In the genomic region with DNA sequence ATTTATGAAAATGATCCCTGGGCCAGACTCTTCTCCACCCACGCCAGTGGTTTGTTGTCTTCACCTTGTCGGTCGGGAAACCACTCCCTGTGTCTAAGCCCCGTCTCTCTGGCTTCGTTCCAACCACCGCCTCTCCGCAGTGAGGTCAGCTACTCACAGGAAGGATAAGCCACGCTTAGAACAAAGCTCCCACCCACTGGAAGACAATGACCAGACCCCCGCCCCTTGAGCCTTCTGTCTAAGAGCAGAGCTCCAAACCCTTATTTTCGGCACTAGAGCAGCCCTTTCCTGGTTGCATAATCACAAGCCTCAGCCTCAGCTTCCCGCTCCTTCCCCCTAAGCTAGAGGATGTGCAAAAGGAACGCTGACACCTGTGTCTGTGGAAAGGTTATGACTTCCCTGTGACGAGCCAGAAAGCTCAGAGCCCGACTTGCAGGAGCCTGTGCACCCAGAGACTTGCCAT, we compare ENCODE assay signal across 8 cellular contexts.
DNase-seq lines count a peak whose midpoint lies in the region; ATAC-seq and TF ChIP-seq lines count a peak whose summit lies in the region.

No MANE protein-coding gene starts in this region.

- peak overlapping the region; percentile 79 for H3K27ac Mint-ChIP-seq in Calu3 (ENCODE audit: unreplicated experiment)

- H3K27me3 Mint-ChIP-seq in Calu3 (ENCODE audit: unreplicated experiment), result no peaks in the 10 kb centered on the region
- peaks cover 7% of the 10 kb centered on the region for H3K27me3 Mint-ChIP-seq in activated T-cell treated with anti-CD3 and anti-CD28 coated beads, Interleukin-2, amount 50 U/mL, for 4 hours (ENCODE audit: low read depth)

- peaks cover 56% of the 10 kb centered on the region for H3K4me1 Mint-ChIP-seq in Calu3 (ENCODE audit: low read depth, unreplicated experiment)
- peaks cover 38% of the 10 kb centered on the region for H3K4me1 Mint-ChIP-seq in activated T-cell treated with anti-CD3 and anti-CD28 coated beads, Interleukin-2, amount 50 U/mL, for 4 hours (ENCODE audit: low read depth)

- H3K4me3 Mint-ChIP-seq in Calu3 (ENCODE audit: low read depth, unreplicated experiment), result peak overlapping the region; percentile 3
- H3K4me3 Mint-ChIP-seq in activated T-cell treated with anti-CD3 and anti-CD28 coated beads, Interleukin-2, amount 50 U/mL, for 4 hours, result peak overlapping the region; percentile 62

- intact Hi-C loops in Calu3 (cut with micrococcal nuclease; ENCODE audit: unreplicated experiment), result no loop called here
- intact Hi-C loops in head of caudate nucleus (cut with DNase I), result no loop called here

- CTCF ChIA-PET in Calu3 (lab: Charles Lee), result no interaction called here

- no peak for TF ChIP-seq CTCF in Calu3 (IDR thresholded peaks at IDR 0.05; ENCODE audit: unreplicated experiment)

- H3K9me3 Mint-ChIP-seq in Calu3 (ENCODE audit: low read depth, unreplicated experiment), result no peaks in the 10 kb centered on the region
- H3K9me3 Mint-ChIP-seq in activated T-cell treated with anti-CD3 and anti-CD28 coated beads, Interleukin-2, amount 50 U/mL, for 4 hours, result no peaks in the 10 kb centered on the region

- peaks cover 10% of the 10 kb centered on the region for H3K36me3 Mint-ChIP-seq in Calu3 (ENCODE audit: insufficient read depth, unreplicated experiment)
- H3K36me3 Mint-ChIP-seq in activated T-cell treated with anti-CD3 and anti-CD28 coated beads, Interleukin-2, amount 50 U/mL, for 4 hours (ENCODE audit: insufficient read depth), result no peaks in the 10 kb centered on the region

- DNase-seq in Calu3 (peak; percentile 68), NCI-H146 (lab: John Stamatoyannopoulos, UW) (peak; percentile 65), head of caudate nucleus (peak in 35 of 42 donors; percentile 27 to 71 (median 52)), NCI-H1105 treated with DMSO at 0.1 percent for 48 hours (lab: John Stamatoyannopoulos, UW) (no peak)
- peak; percentile 55 for DNase-seq in activated T-cell treated with anti-CD3 and anti-CD28 coated beads, Interleukin-2, amount 50 U/mL, for 4 hours
- peak; percentile 82 for DNase-seq in stimulated activated CD4-positive, alpha-beta T cell treated with anti-CD3 and anti-CD28 coated beads, Interleukin-15, amount 100 ng/mL, for 24 hours

- peak; percentile 62 to 80 for ATAC-seq in activated T-cell treated with anti-CD3 and anti-CD28 coated beads, Interleukin-2, amount 50 U/mL, for 4 hours
- no peak for ATAC-seq in GM18873 (IDR thresholded peaks at IDR 0.05; ENCODE audit: low FRiP score, unreplicated experiment)
- ATAC-seq in GM18870 (IDR thresholded peaks at IDR 0.05; ENCODE audit: unreplicated experiment), result no peak

- BruUV-seq in Calu3 (replicated peaks; lab: Mats Ljungman, UMichigan), result no TSS peak

Comparison
In these comparisons a context has a peak if more than half of its experiments do, and no peak if none do; other contexts are left out.
1. ATAC-seq: peak in activated T-cell treated with anti-CD3 and anti-CD28 coated beads, Interleukin-2, amount 50 U/mL, for 4 hours (2 of 2); none in GM18873 (single experiment) and GM18870 (single experiment).